ENCODE assay signal across 8 cellular contexts in the genomic region with DNA sequence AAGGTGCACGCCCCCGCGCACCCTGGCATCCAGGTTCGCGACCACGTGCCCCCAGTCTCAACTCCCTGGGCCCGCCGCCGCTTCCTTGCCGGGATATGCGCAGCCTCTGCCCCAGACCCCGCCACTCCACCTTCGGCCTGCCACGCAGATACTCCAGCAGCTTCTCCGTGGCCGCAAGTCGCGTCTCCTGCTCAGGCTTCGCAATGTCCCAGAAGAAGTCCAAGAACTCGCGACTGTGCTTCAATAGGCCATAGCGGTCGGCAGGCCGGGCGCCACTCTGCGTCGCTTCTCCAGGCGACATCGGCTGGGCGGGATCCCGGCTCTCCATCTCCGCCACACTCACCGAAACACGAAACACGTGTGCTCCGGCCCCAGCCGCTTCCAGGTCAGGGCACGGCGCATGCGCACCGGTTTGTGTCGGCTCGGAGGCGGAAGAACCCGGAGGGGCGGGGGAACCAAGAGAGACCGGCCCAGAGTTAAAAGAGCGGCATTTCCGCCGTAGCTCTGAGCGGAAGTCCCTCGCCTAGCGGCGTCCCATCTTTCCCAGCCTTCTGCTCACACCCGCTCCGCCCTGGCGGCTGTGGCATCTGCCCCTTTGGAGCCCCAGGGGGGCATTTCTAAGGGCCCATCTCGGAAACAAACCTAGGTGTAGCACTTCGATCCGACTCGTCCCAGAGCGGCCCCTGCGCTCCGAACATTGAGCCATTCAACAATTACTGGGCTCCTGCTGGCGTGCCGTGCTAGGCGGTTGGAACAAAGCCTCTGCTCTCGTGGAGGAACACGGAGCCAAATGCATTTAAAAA. TPM values are rescaled to one million over a fixed set of nuclear protein-coding genes. Genes with fewer than 3 reads are reported as not detected.
A peak's percentile ranks its signal among the peaks of the same experiment; 100 is the strongest.
DNase-seq lines count a peak whose midpoint lies in the region; ATAC-seq and TF ChIP-seq lines count a peak whose summit lies in the region.

A gene with protein sequence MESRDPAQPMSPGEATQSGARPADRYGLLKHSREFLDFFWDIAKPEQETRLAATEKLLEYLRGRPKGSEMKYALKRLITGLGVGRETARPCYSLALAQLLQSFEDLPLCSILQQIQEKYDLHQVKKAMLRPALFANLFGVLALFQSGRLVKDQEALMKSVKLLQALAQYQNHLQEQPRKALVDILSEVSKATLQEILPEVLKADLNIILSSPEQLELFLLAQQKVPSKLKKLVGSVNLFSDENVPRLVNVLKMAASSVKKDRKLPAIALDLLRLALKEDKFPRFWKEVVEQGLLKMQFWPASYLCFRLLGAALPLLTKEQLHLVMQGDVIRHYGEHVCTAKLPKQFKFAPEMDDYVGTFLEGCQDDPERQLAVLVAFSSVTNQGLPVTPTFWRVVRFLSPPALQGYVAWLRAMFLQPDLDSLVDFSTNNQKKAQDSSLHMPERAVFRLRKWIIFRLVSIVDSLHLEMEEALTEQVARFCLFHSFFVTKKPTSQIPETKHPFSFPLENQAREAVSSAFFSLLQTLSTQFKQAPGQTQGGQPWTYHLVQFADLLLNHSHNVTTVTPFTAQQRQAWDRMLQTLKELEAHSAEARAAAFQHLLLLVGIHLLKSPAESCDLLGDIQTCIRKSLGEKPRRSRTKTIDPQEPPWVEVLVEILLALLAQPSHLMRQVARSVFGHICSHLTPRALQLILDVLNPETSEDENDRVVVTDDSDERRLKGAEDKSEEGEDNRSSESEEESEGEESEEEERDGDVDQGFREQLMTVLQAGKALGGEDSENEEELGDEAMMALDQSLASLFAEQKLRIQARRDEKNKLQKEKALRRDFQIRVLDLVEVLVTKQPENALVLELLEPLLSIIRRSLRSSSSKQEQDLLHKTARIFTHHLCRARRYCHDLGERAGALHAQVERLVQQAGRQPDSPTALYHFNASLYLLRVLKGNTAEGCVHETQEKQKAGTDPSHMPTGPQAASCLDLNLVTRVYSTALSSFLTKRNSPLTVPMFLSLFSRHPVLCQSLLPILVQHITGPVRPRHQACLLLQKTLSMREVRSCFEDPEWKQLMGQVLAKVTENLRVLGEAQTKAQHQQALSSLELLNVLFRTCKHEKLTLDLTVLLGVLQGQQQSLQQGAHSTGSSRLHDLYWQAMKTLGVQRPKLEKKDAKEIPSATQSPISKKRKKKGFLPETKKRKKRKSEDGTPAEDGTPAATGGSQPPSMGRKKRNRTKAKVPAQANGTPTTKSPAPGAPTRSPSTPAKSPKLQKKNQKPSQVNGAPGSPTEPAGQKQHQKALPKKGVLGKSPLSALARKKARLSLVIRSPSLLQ (N-terminal part only) (minus strand): TSS at position 388 of the 803 bp plus-strand sequence. CDS start 60 bp downstream, at position 328.

- H3K27ac ChIP-seq in right cardiac atrium (ENCODE audit: low read length): peak within 1 kb of the TSS; percentile 71
- peak within 1 kb of the TSS; percentile 73 to 82 for H3K27ac ChIP-seq in uterus

- DNase-seq in NCI-H187 treated with DMSO at 0.1 percent for 48 hours (lab: John Stamatoyannopoulos, UW) (peak; percentile 40), anterior cingulate cortex (lab: John Stamatoyannopoulos, UW) (peak; percentile 28 to 96 (median 92)), right cardiac atrium (peak; percentile 99), pulmonary artery endothelial cell (ENCODE audit: low read depth, low spot score) (peak; percentile 76), uterus (peak; percentile 96)

- no peaks in the 10 kb centered on the region for H3K36me3 ChIP-seq in uterus

- ATAC-seq in HG02938 (IDR thresholded peaks at IDR 0.05; ENCODE audit: unreplicated experiment) (peak; percentile 81), right cardiac atrium (peak; percentile 93)

- no peaks in the 10 kb centered on the region for H3K9me3 ChIP-seq in right cardiac atrium (ENCODE audit: control insufficient read depth, low read length)
- H3K9me3 ChIP-seq in uterus: no peaks in the 10 kb centered on the region

- under 1% methylated on average over 69 of the region's 69 CpGs for WGBS in right cardiac atrium

- peaks cover 4% of the 10 kb centered on the region for H3K4me1 ChIP-seq in right cardiac atrium (ENCODE audit: control insufficient read depth, insufficient read depth, low read length)
- no peaks in the 10 kb centered on the region for H3K4me1 ChIP-seq in uterus

- no peaks in the 10 kb centered on the region for H3K27me3 ChIP-seq in right cardiac atrium (ENCODE audit: control insufficient read depth, insufficient read depth)
- no peaks in the 10 kb centered on the region for H3K27me3 ChIP-seq in uterus

- H3K4me3 ChIP-seq in right cardiac atrium (ENCODE audit: low read length): peak within 1 kb of the TSS; percentile 86
- peak within 1 kb of the TSS; percentile 74 to 82 for H3K4me3 ChIP-seq in uterus

- peak; percentile 22 to 55 (median 38) for TF ChIP-seq CTCF in uterus (IDR thresholded peaks at IDR 0.05)

- TF ChIP-seq POLR2A in GM15510 (IDR thresholded peaks at IDR 0.05; ENCODE audit: borderline replicate concordance, extremely low read depth, insufficient read length) (peak; percentile 96), uterus (IDR thresholded peaks at IDR 0.05) (peak; percentile 50 to 51)

- intact Hi-C loops in T-helper 2 cell treated with Interferon-gamma antibody and Interleukin-4, amounts not matched to agents 100 ng/mL and 5 ng/mL, for 36 hours (cut with micrococcal nuclease): loop anchor here (1.0 to 5.0 kb wide), 2 partner anchors 237 to 291 kb away; no protein-coding TSS in a partner anchor
- intact Hi-C loops in right cardiac atrium (cut with DNase I) (loop anchor here in 1 of 4 donors (5.0 kb wide), 1 partner anchor 133 kb away; no protein-coding TSS in a partner anchor), uterus (cut with DNase I; ENCODE audit: low total_unique reads) (no loop called here)

RNA-seq across cellular contexts. Expression of the gene that starts here (rescaled TPM):
- 87.6 and 88.7 TPM in 2 replicates for total RNA-seq in T-helper 2 cell treated with Interferon-gamma antibody and Interleukin-4, amounts not matched to agents 100 ng/mL and 5 ng/mL, for 36 hours
- total RNA-seq in right cardiac atrium (10 to 100 TPM; 18.4 to 28.5 (median 23.1) TPM), pulmonary artery endothelial cell (64.8 and 76.2 TPM in 2 replicates), uterus (10 to 100 TPM; 10.9 to 64.7 (median 25.2) TPM)
- 15.9 TPM for polyA plus RNA-seq in right cardiac atrium

Comparison
In these comparisons a context has a peak if more than half of its experiments do, and no peak if none do; other contexts are left out.
1. Peak in every context shown above with its lines: DNase-seq, ATAC-seq, H3K4me3 ChIP-seq and H3K27ac ChIP-seq.
2. DNase-seq: peak in every context shown above with its lines; median percentile 99 in right cardiac atrium; 96 in uterus; 92 in anterior cingulate cortex; 76 in pulmonary artery endothelial cell; 40 in NCI-H187 treated with DMSO at 0.1 percent for 48 hours.